8 cellular contexts compared by ENCODE assay signal in the genomic region with DNA sequence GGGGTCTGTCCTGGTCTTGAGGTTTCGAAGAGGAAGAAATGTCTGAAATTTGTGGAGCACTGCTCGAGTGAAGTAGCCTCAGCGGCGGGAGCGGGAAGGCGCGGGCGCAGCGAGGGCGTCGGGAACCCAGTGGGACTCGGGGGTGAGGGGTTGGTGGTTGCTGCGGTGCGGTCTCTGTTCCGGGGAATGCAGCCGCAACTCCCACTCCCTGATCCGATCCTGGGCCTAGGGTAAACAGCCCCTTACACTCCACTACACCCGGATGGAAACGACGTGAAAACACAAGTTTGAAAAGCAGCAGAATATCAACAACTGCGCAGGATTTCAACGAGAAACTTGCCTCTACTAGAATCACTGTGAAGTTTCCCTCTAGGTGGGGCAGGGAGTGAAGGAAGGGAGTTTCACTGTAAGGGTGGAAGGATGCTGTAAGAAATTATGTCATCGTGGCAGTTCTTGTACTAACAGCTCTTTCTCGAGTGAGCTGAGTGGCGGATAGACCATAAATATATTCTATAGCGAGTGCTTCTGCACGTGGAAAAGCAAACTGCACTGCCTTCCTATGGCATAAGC. TPM values are rescaled to one million over a fixed set of nuclear protein-coding genes. Genes with fewer than 3 reads are reported as not detected.
DNase-seq lines count a peak whose midpoint lies in the region; ATAC-seq and TF ChIP-seq lines count a peak whose summit lies in the region.

No MANE protein-coding gene starts in this region.

- WGBS in esophagus squamous epithelium, 2 donors: 1 to 2% methylated on average over 20 to 25 of the region's 27 CpGs

- no peak overlapping the region for H3K27ac Mint-ChIP-seq in CD8-positive, alpha-beta memory T cell
- no peak overlapping the region for H3K27ac Mint-ChIP-seq in activated CD4-positive, alpha-beta memory T cell treated with anti-CD3 and anti-CD28 coated beads, Interleukin-2, amount 10 ng/mL, durations not matched to agents 7 days and 5 days
- H3K27ac Mint-ChIP-seq in nephron progenitor cell (no peak overlapping the region), type B pancreatic cell (no peak overlapping the region)

- intact Hi-C loops in esophagus squamous epithelium (cut with DNase I): loop anchor here (10.0 kb wide), 1 partner anchor 301 kb away; no protein-coding TSS in a partner anchor

- no peak for ATAC-seq in HG02884 (IDR thresholded peaks at IDR 0.05; ENCODE audit: unreplicated experiment)

- H3K9me3 Mint-ChIP-seq in CD8-positive, alpha-beta memory T cell: peaks cover 0 to 2% (median 0%) of the 10 kb centered on the region in 5 donors
- H3K9me3 Mint-ChIP-seq in activated CD4-positive, alpha-beta memory T cell treated with anti-CD3 and anti-CD28 coated beads, Interleukin-2, amount 10 ng/mL, durations not matched to agents 7 days and 5 days: no peaks in the 10 kb centered on the region
- H3K9me3 Mint-ChIP-seq in nephron progenitor cell (no peaks in the 10 kb centered on the region), type B pancreatic cell (no peaks in the 10 kb centered on the region)

- H3K4me3 ChIP-seq in CD8-positive, alpha-beta memory T cell (ENCODE audit: low read length): peak overlapping the region; percentile 92
- peak overlapping the region; percentile 89 for H3K4me3 ChIP-seq in MG63
- peak overlapping the region; percentile 65 to 90 (median 76) for H3K4me3 ChIP-seq in esophagus squamous epithelium

- H3K4me3 Mint-ChIP-seq in CD8-positive, alpha-beta memory T cell: no peak overlapping the region
- no peak overlapping the region for H3K4me3 Mint-ChIP-seq in activated CD4-positive, alpha-beta memory T cell treated with anti-CD3 and anti-CD28 coated beads, Interleukin-2, amount 10 ng/mL, durations not matched to agents 7 days and 5 days
- H3K4me3 Mint-ChIP-seq in nephron progenitor cell (no peak overlapping the region), type B pancreatic cell (no peak overlapping the region)

- TF ChIP-seq CTCF in esophagus squamous epithelium (IDR thresholded peaks at IDR 0.05) (no peak), nephron progenitor cell (IDR thresholded peaks at IDR 0.05) (no peak), type B pancreatic cell (conservative IDR thresholded peaks at IDR 0.05) (no peak)

- DNase-seq in CD8-positive, alpha-beta memory T cell: peak; percentile 21 to 63 (median 43)
- DNase-seq in MG63: peak; percentile 25
- DNase-seq in activated CD4-positive, alpha-beta memory T cell treated with anti-CD3 and anti-CD28 coated beads, Interleukin-2, amount 10 ng/mL, durations not matched to agents 7 days and 5 days: peak; percentile 36
- DNase-seq in esophagus squamous epithelium (lab: John Stamatoyannopoulos, UW): no peak
- DNase-seq in nephron progenitor cell: peak; percentile 53
- peak; percentile 68 for DNase-seq in type B pancreatic cell (ENCODE audit: extremely low spot score, unreplicated experiment)
- no peak for DNase-seq in UCSD-AML1 (lab: John Stamatoyannopoulos, UW; ENCODE audit: unreplicated experiment)

- H3K4me1 Mint-ChIP-seq in CD8-positive, alpha-beta memory T cell: peaks cover 13 to 16% (median 13%) of the 10 kb centered on the region in 3 donors
- peaks cover 10% of the 10 kb centered on the region for H3K4me1 Mint-ChIP-seq in activated CD4-positive, alpha-beta memory T cell treated with anti-CD3 and anti-CD28 coated beads, Interleukin-2, amount 10 ng/mL, durations not matched to agents 7 days and 5 days
- H3K4me1 Mint-ChIP-seq in nephron progenitor cell: peaks cover 21% of the 10 kb centered on the region
- H3K4me1 Mint-ChIP-seq in type B pancreatic cell (ENCODE audit: unreplicated experiment): peaks cover 12% of the 10 kb centered on the region

- CTCF ChIA-PET in CD8-positive, alpha-beta memory T cell (lab: Charles Lee): interaction anchor here (1.0 to 8.1 kb wide), 7 partner anchors 95 to 288 kb away, joined by 3 to 79 read pairs (median 4); no protein-coding TSS in a partner anchor
- CTCF ChIA-PET in activated CD4-positive, alpha-beta memory T cell treated with anti-CD3 and anti-CD28 coated beads, Interleukin-2, amount 10 ng/mL, durations not matched to agents 7 days and 5 days (lab: Charles Lee): interaction anchor here (0.7 to 11.3 kb wide), 5 partner anchors 32 to 170 kb away, joined by 3 to 76 read pairs (median 3); no protein-coding TSS in a partner anchor

- peaks cover 0 to 22% (median 0%) of the 10 kb centered on the region in 3 donors for H3K36me3 Mint-ChIP-seq in CD8-positive, alpha-beta memory T cell
- H3K36me3 Mint-ChIP-seq in activated CD4-positive, alpha-beta memory T cell treated with anti-CD3 and anti-CD28 coated beads, Interleukin-2, amount 10 ng/mL, durations not matched to agents 7 days and 5 days (ENCODE audit: low read depth): peaks cover 8% of the 10 kb centered on the region
- H3K36me3 Mint-ChIP-seq in nephron progenitor cell (ENCODE audit: low read depth) (no peaks in the 10 kb centered on the region), type B pancreatic cell (no peaks in the 10 kb centered on the region)

- POLR2A ChIA-PET in CD8-positive, alpha-beta memory T cell (lab: Charles Lee): interaction anchor here (6.4 kb wide), 1 partner anchor 151 kb away, joined by 79 read pairs; no protein-coding TSS in a partner anchor
- POLR2A ChIA-PET in activated CD4-positive, alpha-beta memory T cell treated with anti-CD3 and anti-CD28 coated beads, Interleukin-2, amount 10 ng/mL, durations not matched to agents 7 days and 5 days (lab: Charles Lee): interaction anchor here (1.0 to 8.1 kb wide), 11 partner anchors 67 to 414 kb away, joined by 3 to 146 read pairs (median 13); no protein-coding TSS in a partner anchor

- TF ChIP-seq POLR2A in esophagus squamous epithelium (IDR thresholded peaks at IDR 0.05): no peak

- H3K27me3 Mint-ChIP-seq in CD8-positive, alpha-beta memory T cell: peaks cover 0 to 6% of the 10 kb centered on the region in 2 donors
- no peaks in the 10 kb centered on the region for H3K27me3 Mint-ChIP-seq in activated CD4-positive, alpha-beta memory T cell treated with anti-CD3 and anti-CD28 coated beads, Interleukin-2, amount 10 ng/mL, durations not matched to agents 7 days and 5 days
- H3K27me3 Mint-ChIP-seq in nephron progenitor cell (ENCODE audit: low read depth, poor library complexity): peaks cover 4% of the 10 kb centered on the region
- H3K27me3 Mint-ChIP-seq in type B pancreatic cell: peaks cover 3% of the 10 kb centered on the region

- H3K36me3 ChIP-seq in CD8-positive, alpha-beta memory T cell (ENCODE audit: insufficient read depth, low read length): no peaks in the 10 kb centered on the region
- H3K36me3 ChIP-seq in MG63 (no peaks in the 10 kb centered on the region), esophagus squamous epithelium (no peaks in the 10 kb centered on the region)

- H3K9me3 ChIP-seq in CD8-positive, alpha-beta memory T cell (ENCODE audit: low read length): no peaks in the 10 kb centered on the region
- H3K9me3 ChIP-seq in MG63: no peaks in the 10 kb centered on the region
- no peaks in the 10 kb centered on the region for H3K9me3 ChIP-seq in esophagus squamous epithelium

- peak overlapping the region; percentile 82 for H3K27ac ChIP-seq in CD8-positive, alpha-beta memory T cell (ENCODE audit: low read depth, low read length)
- H3K27ac ChIP-seq in esophagus squamous epithelium: peak overlapping the region; percentile 73 to 95 (median 90)

- H3K27me3 ChIP-seq in CD8-positive, alpha-beta memory T cell (ENCODE audit: insufficient read depth, low read length, poor library complexity, severe bottlenecking): no peaks in the 10 kb centered on the region
- H3K27me3 ChIP-seq in MG63 (no peaks in the 10 kb centered on the region), esophagus squamous epithelium (peaks cover 0 to 13% (median 0%) of the 10 kb centered on the region in 4 donors)

- peaks cover 9% of the 10 kb centered on the region for H3K4me1 ChIP-seq in CD8-positive, alpha-beta memory T cell (ENCODE audit: insufficient read depth, low read length)
- peaks cover 0 to 54% (median 9%) of the 10 kb centered on the region in 3 donors for H3K4me1 ChIP-seq in esophagus squamous epithelium

RNA-seq across cellular contexts. Expression of a gene that starts 2.0 kb away (rescaled TPM):
- total RNA-seq in CD8-positive, alpha-beta memory T cell: 10 to 100 TPM; 28.6 to 29.1 TPM
- 33.6 TPM for polyA plus RNA-seq in CD8-positive, alpha-beta memory T cell
- total RNA-seq in MG63 (2014; rRNA removed; shearing (Covaris generic); ENCODE audit: low replicate concordance): 1.7 and 12.8 TPM in 2 replicates
- 10 to 100 TPM; 32.7 to 33.5 TPM for total RNA-seq in activated CD4-positive, alpha-beta memory T cell treated with anti-CD3 and anti-CD28 coated beads, Interleukin-2, amount 10 ng/mL, durations not matched to agents 7 days and 5 days
- total RNA-seq in esophagus squamous epithelium: 1 to 10 TPM in 3 of 4 donors, under 1 TPM in 1; 0.64 to 4.0 (median 1.4) TPM
- 25.4 and 30.2 TPM in 2 replicates for total RNA-seq in type B pancreatic cell (ENCODE audit: low replicate concordance)

Comparison
In these comparisons a context has a peak if more than half of its experiments do, and no peak if none do; other contexts are left out.
1. DNase-seq: peak in CD8-positive, alpha-beta memory T cell (5 of 5), MG63 (single experiment), activated CD4-positive, alpha-beta memory T cell treated with anti-CD3 and anti-CD28 coated beads, Interleukin-2, amount 10 ng/mL, durations not matched to agents 7 days and 5 days (single experiment), nephron progenitor cell (single experiment) and type B pancreatic cell (single experiment); none in esophagus squamous epithelium (single experiment) and UCSD-AML1 (single experiment).
2. Peak in every context shown above with its lines, with median percentiles within 50 percentile points of each other: H3K4me3 ChIP-seq.